ENCODE assay signal across 20 cellular contexts in the genomic region with DNA sequence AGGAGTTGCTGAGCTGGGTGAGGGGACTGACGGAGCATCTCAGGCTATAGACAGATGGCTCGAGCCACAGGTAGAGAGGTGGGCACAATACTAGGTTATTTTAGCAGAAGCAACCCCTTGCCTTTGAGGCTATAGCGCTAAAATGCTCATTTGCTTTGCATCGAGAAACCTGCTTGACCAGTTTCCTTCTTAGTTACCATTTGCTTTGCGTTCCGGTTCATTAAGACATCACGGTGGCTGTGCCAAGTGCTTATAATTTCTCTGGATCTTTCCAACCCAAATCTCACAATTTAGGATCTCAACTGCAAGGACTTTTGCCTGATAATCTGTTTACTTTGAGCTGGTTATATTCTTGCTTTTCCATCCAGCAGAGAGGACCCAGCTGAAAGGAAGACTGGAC. TPM values are rescaled to one million over a fixed set of nuclear protein-coding genes. Genes with fewer than 3 reads are reported as not detected.
DNase-seq lines count a peak whose midpoint lies in the region; TF ChIP-seq lines count a peak whose summit lies in the region.
"Had no signal": no experiment of that assay in that cellular context is flagged by ENCODE, and none has a peak within 500 bp of the region (broad histone marks: within the 10 kb centered on the region; RNA-seq: fewer than 3 reads in every experiment).

No MANE protein-coding gene starts in this region.

- no peaks in the 10 kb centered on the region for H3K36me3 ChIP-seq in effector memory CD4-positive, alpha-beta T cell (ENCODE audit: control insufficient read depth, insufficient read depth, low read length)

- no peaks in the 10 kb centered on the region for H3K4me1 ChIP-seq in effector memory CD4-positive, alpha-beta T cell (ENCODE audit: control insufficient read depth, insufficient read depth, low read length, poor library complexity, severe bottlenecking)

- in situ Hi-C loops in KBM-7 (cut with MboI; ENCODE audit: low pct_unique_long_range_greater_than_20kb, low sequenced_read_pairs), result no loop called here

- peaks cover 13% of the 10 kb centered on the region for H3K36me3 Mint-ChIP-seq in mesothelial cell of epicardium

- H3K9me3 Mint-ChIP-seq in mesothelial cell of epicardium, result peaks cover 13% of the 10 kb centered on the region
- H3K9me3 Mint-ChIP-seq: activated CD8-positive, alpha-beta T cell treated with anti-CD3 and anti-CD28 coated beads for 36 hours; activated naive CD4-positive, alpha-beta T cell treated with anti-CD3 and anti-CD28 coated beads for 36 hours; naive B cell had no signal

- no peak overlapping the region for H3K4me3 Mint-ChIP-seq in mesothelial cell of epicardium
- H3K4me3 Mint-ChIP-seq: activated CD8-positive, alpha-beta T cell treated with anti-CD3 and anti-CD28 coated beads for 36 hours; activated naive CD4-positive, alpha-beta T cell treated with anti-CD3 and anti-CD28 coated beads for 36 hours; naive B cell had no signal

- TF ChIP-seq CTCF in mesothelial cell of epicardium (IDR thresholded peaks at IDR 0.05; ENCODE audit: unreplicated experiment), result no peak

- H3K4me1 Mint-ChIP-seq in mesothelial cell of epicardium, result peaks cover 18% of the 10 kb centered on the region
- H3K4me1 Mint-ChIP-seq: naive B cell had no signal

- DNase-seq in DMS53 treated with DMSO at 0.1 percent for 48 hours (lab: John Stamatoyannopoulos, UW; ENCODE audit: unreplicated experiment) (peak; percentile 72), NCI-H1048 (lab: John Stamatoyannopoulos, UW) (peak; percentile 20), NCI-H774 (lab: John Stamatoyannopoulos, UW) (peak; percentile 5), mesothelial cell of epicardium (ENCODE audit: low spot score in 2 of 2, unreplicated experiment in 2 of 2) (no peak), NCI-H1092 (lab: John Stamatoyannopoulos, UW) (no peak), KBM-7 (no peak)
- no peak for DNase-seq in effector memory CD4-positive, alpha-beta T cell
- DNase-seq: activated CD8-positive, alpha-beta T cell treated with anti-CD3 and anti-CD28 coated beads for 36 hours; activated naive CD4-positive, alpha-beta T cell treated with anti-CD3 and anti-CD28 coated beads for 36 hours; activated T-cell treated with anti-CD3 and anti-CD28 coated beads, Interleukin-2, amount 50 U/mL, for 1 hour; amniotic stem cell; cortex of kidney; IMR-90; mesendoderm; naive B cell; NCI-H524 treated with DMSO at 0.1 percent for 48 hours; stimulated activated CD4-positive, alpha-beta T cell treated with anti-CD3 and anti-CD28 coated beads, Interleukin-12 subunit alpha, Interleukin-12 subunit beta, amount 100 ng/mL, for 4 hours; stimulated activated CD4-positive, alpha-beta T cell treated with anti-CD3 and anti-CD28 coated beads, Interleukin-4, amount 100 ng/mL, for 4 hours; stimulated activated naive CD8-positive, alpha-beta T cell treated with anti-CD3 and anti-CD28 coated beads, Interleukin-15, Interleukin-2, amounts not matched to agents 100 U/mL and 50 U/mL, for 24 hours; T1000 had no signal

- no peaks in the 10 kb centered on the region for H3K27me3 Mint-ChIP-seq in mesothelial cell of epicardium (ENCODE audit: low read depth)
- H3K27me3 Mint-ChIP-seq: activated CD8-positive, alpha-beta T cell treated with anti-CD3 and anti-CD28 coated beads for 36 hours; naive B cell had no signal

- no peaks in the 10 kb centered on the region for H3K27me3 ChIP-seq in effector memory CD4-positive, alpha-beta T cell (replicated peaks; ENCODE audit: control insufficient read depth, insufficient read depth, low read length, poor library complexity, severe bottlenecking)

- H3K9me3 ChIP-seq in effector memory CD4-positive, alpha-beta T cell (ENCODE audit: control insufficient read depth, low read length), result no peaks in the 10 kb centered on the region

- H3K27ac Mint-ChIP-seq in mesothelial cell of epicardium, result peak overlapping the region; percentile 54
- H3K27ac Mint-ChIP-seq: activated CD8-positive, alpha-beta T cell treated with anti-CD3 and anti-CD28 coated beads for 36 hours; activated naive CD4-positive, alpha-beta T cell treated with anti-CD3 and anti-CD28 coated beads for 36 hours had no signal

- no peak overlapping the region for H3K27ac ChIP-seq in effector memory CD4-positive, alpha-beta T cell (ENCODE audit: insufficient read depth, low read length, poor library complexity, severe bottlenecking)

- no peak overlapping the region for H3K4me3 ChIP-seq in effector memory CD4-positive, alpha-beta T cell (ENCODE audit: insufficient read depth, low read depth, low read length, poor library complexity, severe bottlenecking)

RNA-seq across cellular contexts. Expression of a gene that starts 40.8 kb away (rescaled TPM):
- total RNA-seq in mesothelial cell of epicardium, result 39.1 to 44.0 TPM (median 39.6 TPM) in 3 replicates

Comparison
In these comparisons a context has a peak if more than half of its experiments do, and no peak if none do; other contexts are left out.
1. DNase-seq: peak in DMS53 treated with DMSO at 0.1 percent for 48 hours (single experiment), NCI-H1048 (single experiment) and NCI-H774 (single experiment); none in mesothelial cell of epicardium (0 of 2), effector memory CD4-positive, alpha-beta T cell (0 of 3), NCI-H1092 (single experiment) and KBM-7 (single experiment).